ENCODE assay signal across 9 cellular contexts in genomic region chr11:64316620-64317324, GRCh38. TPM values are rescaled to one million over a fixed set of nuclear protein-coding genes. Genes with fewer than 3 reads are reported as not detected.
A peak's percentile ranks its signal among the peaks of the same experiment; 100 is the strongest.
DNase-seq lines count a peak whose midpoint lies in the region; ATAC-seq and TF ChIP-seq lines count a peak whose summit lies in the region.
"Not testable (repeated sequence)": the region's sequence is repeated elsewhere in the genome, so short reads cannot be mapped to it uniquely, and the experiment has no call there.
"Had no signal": no experiment of that assay in that cellular context is flagged by ENCODE, and none has a peak within 500 bp of the region (broad histone marks: within the 10 kb centered on the region; RNA-seq: fewer than 3 reads in every experiment).

No MANE protein-coding gene starts in this region.

- not testable (repeated sequence) for H3K27me3 Mint-ChIP-seq in activated CD4-positive, alpha-beta T cell treated with anti-CD3 and anti-CD28 coated beads, Interleukin-2, amount 10 ng/mL, durations not matched to agents 7 days and 5 days

- H3K4me3 Mint-ChIP-seq in activated CD4-positive, alpha-beta T cell treated with anti-CD3 and anti-CD28 coated beads, Interleukin-2, amount 10 ng/mL, durations not matched to agents 7 days and 5 days: peak overlapping the region; percentile 94

- peak overlapping the region; percentile 76 for H3K4me3 ChIP-seq in colonic mucosa
- H3K4me3 ChIP-seq in prostate gland: peak overlapping the region; percentile 80 to 81

- ATAC-seq in GM18511 (IDR thresholded peaks at IDR 0.05; ENCODE audit: unreplicated experiment): peak; percentile 3
- peak; percentile 1 for ATAC-seq in HG03457 (IDR thresholded peaks at IDR 0.05; ENCODE audit: unreplicated experiment)

- H3K36me3 ChIP-seq in colonic mucosa, prostate gland: not testable (repeated sequence)

- peaks cover 44% of the 10 kb centered on the region for H3K4me1 Mint-ChIP-seq in activated CD4-positive, alpha-beta T cell treated with anti-CD3 and anti-CD28 coated beads, Interleukin-2, amount 10 ng/mL, durations not matched to agents 7 days and 5 days

- H3K27ac ChIP-seq in 22Rv1: peak overlapping the region; percentile 98
- peak overlapping the region; percentile 99 for H3K27ac ChIP-seq in colonic mucosa
- peak overlapping the region; percentile 98 for H3K27ac ChIP-seq in prostate gland

- TF ChIP-seq POLR2A in prostate gland (IDR thresholded peaks at IDR 0.05): not testable (repeated sequence)

- not testable (repeated sequence) for H3K9me3 ChIP-seq in colonic mucosa, prostate gland

- 7% methylated on average over 28 of the region's 32 CpGs for WGBS in prostate gland

- CTCF ChIA-PET in activated CD4-positive, alpha-beta T cell treated with anti-CD3 and anti-CD28 coated beads, Interleukin-2, amount 10 ng/mL, durations not matched to agents 7 days and 5 days (lab: Charles Lee): interaction anchor here (0.7 to 5.0 kb wide), 18 partner anchors 11 to 132 kb away, joined by 3 to 54 read pairs (median 5); partner anchors contain the start of genes ESRRA, FERMT3, PLCB3 and STIP1

- peak; percentile 27 for TF ChIP-seq CTCF in 22Rv1 (IDR thresholded peaks at IDR 0.05)
- TF ChIP-seq CTCF in colonic mucosa (IDR thresholded peaks at IDR 0.05): not testable (repeated sequence)
- peak in 1 of 4 experiments; percentile 35 for TF ChIP-seq CTCF in prostate gland (IDR thresholded peaks at IDR 0.05)

- POLR2A ChIA-PET in activated CD4-positive, alpha-beta T cell treated with anti-CD3 and anti-CD28 coated beads, Interleukin-2, amount 10 ng/mL, durations not matched to agents 7 days and 5 days (lab: Charles Lee): interaction anchor here (0.6 to 1.4 kb wide), 7 partner anchors 12 to 1335 kb away, joined by 3 to 12 read pairs (median 5); partner anchors contain the start of genes BAD, ESRRA and FERMT3

- intact Hi-C loops in colonic mucosa (cut with DNase I): loop anchor here (5.0 kb wide), 1 partner anchor 41 kb away; the partner anchor contains the start of gene RPS6KA4
- intact Hi-C loops in prostate gland (cut with DNase I): not testable (repeated sequence)

- peaks cover 13% of the 10 kb centered on the region for H3K4me1 ChIP-seq in colonic mucosa
- not testable (repeated sequence) for H3K4me1 ChIP-seq in prostate gland (replicated peaks)

- peak overlapping the region; percentile 82 to 97 for H3K9ac ChIP-seq in colonic mucosa (ENCODE audit: low read depth in 2 of 2, low read length in 2 of 2)

- H3K27me3 ChIP-seq in colonic mucosa; prostate gland (replicated peaks; ENCODE audit: insufficient read depth): not testable (repeated sequence)

- H3K36me3 Mint-ChIP-seq in activated CD4-positive, alpha-beta T cell treated with anti-CD3 and anti-CD28 coated beads, Interleukin-2, amount 10 ng/mL, durations not matched to agents 7 days and 5 days (ENCODE audit: low read depth): peaks cover 32% of the 10 kb centered on the region

- peak overlapping the region; percentile 99 for H3K27ac Mint-ChIP-seq in activated CD4-positive, alpha-beta T cell treated with anti-CD3 and anti-CD28 coated beads, Interleukin-2, amount 10 ng/mL, durations not matched to agents 7 days and 5 days

- H3K9me3 Mint-ChIP-seq in activated CD4-positive, alpha-beta T cell treated with anti-CD3 and anti-CD28 coated beads, Interleukin-2, amount 10 ng/mL, durations not matched to agents 7 days and 5 days: not testable (repeated sequence)

- peak; percentile 50 for DNase-seq in NCI-H748 (lab: John Stamatoyannopoulos, UW; ENCODE audit: unreplicated experiment)
- DNase-seq in activated CD4-positive, alpha-beta T cell treated with anti-CD3 and anti-CD28 coated beads, Interleukin-2, amount 10 ng/mL, durations not matched to agents 7 days and 5 days: peak; percentile 45
- peak; percentile 77 for DNase-seq in colonic mucosa
- peak; percentile 69 for DNase-seq in islet precursor cell
- DNase-seq in prostate gland (ENCODE audit: low spot score): not testable (repeated sequence)

RNA-seq across cellular contexts. Expression of gene TRMT112, which starts 0.6 kb away (rescaled TPM):
- total RNA-seq in activated CD4-positive, alpha-beta T cell treated with anti-CD3 and anti-CD28 coated beads, Interleukin-2, amount 10 ng/mL, durations not matched to agents 7 days and 5 days: 100 to 1,000 TPM; 160 to 171 TPM
- 100 to 1,000 TPM in 1 of 2 donors, 10 to 100 TPM in 1; 75.9 to 184 TPM for total RNA-seq in colonic mucosa
- total RNA-seq in prostate gland: 100 to 1,000 TPM; 328 to 400 TPM

RNA-seq across cellular contexts. Expression of gene PRDX5, which starts 1.1 kb away (rescaled TPM):
- 100 to 1,000 TPM in 1 of 2 experiments, 10 to 100 TPM in 1; 97.4 to 106 TPM for total RNA-seq in activated CD4-positive, alpha-beta T cell treated with anti-CD3 and anti-CD28 coated beads, Interleukin-2, amount 10 ng/mL, durations not matched to agents 7 days and 5 days
- total RNA-seq in colonic mucosa (100 to 1,000 TPM; 301 to 425 TPM), prostate gland (100 to 1,000 TPM; 224 to 303 TPM)

RNA-seq across cellular contexts. Expression of gene ESRRA, which starts 11.4 kb away (rescaled TPM):
- 10 to 100 TPM; 24.8 to 32.0 TPM for total RNA-seq in activated CD4-positive, alpha-beta T cell treated with anti-CD3 and anti-CD28 coated beads, Interleukin-2, amount 10 ng/mL, durations not matched to agents 7 days and 5 days
- total RNA-seq in colonic mucosa (100 to 1,000 TPM; 150 to 187 TPM), prostate gland (10 to 100 TPM; 38.7 to 54.7 TPM)

RNA-seq across cellular contexts. Expression of gene CATSPERZ, which starts 16.6 kb away (rescaled TPM):
- total RNA-seq in activated CD4-positive, alpha-beta T cell treated with anti-CD3 and anti-CD28 coated beads, Interleukin-2, amount 10 ng/mL, durations not matched to agents 7 days and 5 days: not detected
- total RNA-seq in colonic mucosa (under 1 TPM in 1 of 2 donors, not detected in 1; 0.56 TPM), prostate gland (10 to 100 TPM in 1 of 2 donors, not detected in 1; 44.3 TPM)
- total RNA-seq: cerebellum had no signal

RNA-seq across cellular contexts. Expression of gene CCDC88B, which starts 23.2 kb away (rescaled TPM):
- 100 to 1,000 TPM; 103 to 127 TPM for total RNA-seq in activated CD4-positive, alpha-beta T cell treated with anti-CD3 and anti-CD28 coated beads, Interleukin-2, amount 10 ng/mL, durations not matched to agents 7 days and 5 days
- total RNA-seq in colonic mucosa (10 to 100 TPM; 15.0 to 52.2 TPM), prostate gland (1 to 10 TPM; 3.0 to 10.0 TPM)
